8 cellular contexts compared by ENCODE assay signal in genomic region chr3:39126532-39127071, GRCh38. TPM values are rescaled to one million over a fixed set of nuclear protein-coding genes. Genes with fewer than 3 reads are reported as not detected.
DNase-seq lines count a peak whose midpoint lies in the region; ATAC-seq and TF ChIP-seq lines count a peak whose summit lies in the region.

No MANE protein-coding gene starts in this region.

- H3K27me3 Mint-ChIP-seq in mesothelial cell of epicardium (ENCODE audit: low read depth): no peaks in the 10 kb centered on the region

- peak; percentile 80 for TF ChIP-seq CTCF in AG04450 (IDR thresholded peaks at IDR 0.05; ENCODE audit: low read depth, low read length)
- TF ChIP-seq CTCF in GM10248 (IDR thresholded peaks at IDR 0.05; ENCODE audit: control extremely low read depth, extremely low read depth, low read depth, missing control alignments): peak; percentile 42
- TF ChIP-seq CTCF in PC-9 (conservative IDR thresholded peaks at IDR 0.05): peak; percentile 53
- no peak for TF ChIP-seq CTCF in mesothelial cell of epicardium (IDR thresholded peaks at IDR 0.05; ENCODE audit: unreplicated experiment)

- no peaks in the 10 kb centered on the region for H3K79me2 ChIP-seq in PC-9 (ENCODE audit: low read depth)

- H3K4me3 ChIP-seq in AG04450 (ENCODE audit: low read depth, low read length) (no peak overlapping the region), PC-9 (no peak overlapping the region)

- ATAC-seq in GM18511 (IDR thresholded peaks at IDR 0.05; ENCODE audit: unreplicated experiment): no peak

- peak overlapping the region; percentile 99 for H3K27ac Mint-ChIP-seq in mesothelial cell of epicardium

- H4K20me1 ChIP-seq in PC-9 (ENCODE audit: insufficient read depth): no peaks in the 10 kb centered on the region

- POLR2A ChIA-PET in AG04450 (lab: Yijun Ruan, JAX): interaction anchor here (0.7 to 1.1 kb wide), 5 partner anchors 9 to 1006 kb away, joined by 3 to 7 read pairs (median 4); no protein-coding TSS in a partner anchor
- POLR2A ChIA-PET in GM10248 (lab: Yijun Ruan, JAX): interaction anchor here (0.6 to 1.9 kb wide), 4 partner anchors 11 to 177 kb away, joined by 3 to 10 read pairs (median 4); no protein-coding TSS in a partner anchor
- POLR2A ChIA-PET in PC-9 (lab: Charles Lee; ENCODE audit: unreplicated experiment): interaction anchor here (0.6 to 1.1 kb wide), 5 partner anchors 14 to 259 kb away, joined by 3 to 14 read pairs (median 6); no protein-coding TSS in a partner anchor

- H3K27me3 ChIP-seq in AG04450 (ENCODE audit: control insufficient read depth, insufficient read depth, low read length) (no peaks in the 10 kb centered on the region), PC-9 (ENCODE audit: insufficient read depth, low read depth) (no peaks in the 10 kb centered on the region)

- H3K9me3 ChIP-seq in AG04450 (ENCODE audit: control insufficient read depth, insufficient read depth, low read length): no peaks in the 10 kb centered on the region
- H3K9me3 ChIP-seq in PC-9 (ENCODE audit: insufficient read depth, low read depth): no peaks in the 10 kb centered on the region

- peaks cover 50% of the 10 kb centered on the region for H3K4me1 Mint-ChIP-seq in mesothelial cell of epicardium

- peaks cover 26% of the 10 kb centered on the region for H3F3A ChIP-seq in PC-9 (ENCODE audit: insufficient read depth, low read depth)

- no peaks in the 10 kb centered on the region for H3K36me3 ChIP-seq in PC-9 (ENCODE audit: low read depth)

- intact Hi-C loops in PC-9 (cut with micrococcal nuclease; ENCODE audit: unreplicated experiment): loop anchor here (1.0 kb wide), 3 partner anchors 25 to 63 kb away; no protein-coding TSS in a partner anchor

- CTCF ChIA-PET in AG04450 (lab: Charles Lee): interaction anchor here (0.6 to 12.0 kb wide), 33 partner anchors 8 to 321 kb away, joined by 3 to 446 read pairs (median 4); partner anchors contain the start of genes CX3CR1, GORASP1, TTC21A and XIRP1
- CTCF ChIA-PET in GM10248 (lab: Yijun Ruan, JAX): interaction anchor here (0.7 to 18.6 kb wide), 25 partner anchors 9 to 372 kb away, joined by 3 to 178 read pairs (median 5); partner anchors contain the start of gene XIRP1
- CTCF ChIA-PET in PC-9 (lab: Charles Lee): interaction anchor here (0.6 to 3.8 kb wide), 7 partner anchors 19 to 162 kb away, joined by 3 to 30 read pairs (median 5); partner anchors contain the start of genes GORASP1 and TTC21A

- H3K27ac ChIP-seq in AG04450 (ENCODE audit: low read depth, low read length): no peak overlapping the region
- H3K27ac ChIP-seq in PC-9: peak overlapping the region; percentile 68

- no peak overlapping the region for H3K4me3 Mint-ChIP-seq in mesothelial cell of epicardium

- no TSS peak for BruUV-seq in PC-9 (replicated peaks; lab: Mats Ljungman, UMichigan)

- DNase-seq in AG04450 (ENCODE audit: low read depth, low spot score): no peak
- DNase-seq in GM10248 (ENCODE audit: extremely low spot score): no peak
- DNase-seq in PC-9: peak in 1 of 2 experiments; percentile 29
- peak; percentile 58 to 81 for DNase-seq in dermis microvascular lymphatic vessel endothelial cell (ENCODE audit: low read depth in 2 of 2)
- no peak for DNase-seq in mesothelial cell of epicardium (ENCODE audit: low spot score in 2 of 2, unreplicated experiment in 2 of 2)
- DNase-seq in retina: no peak
- DNase-seq in ureter (ENCODE audit: low spot score): no peak

- H3K36me3 Mint-ChIP-seq in mesothelial cell of epicardium: peaks cover 1% of the 10 kb centered on the region

- H3K4me1 ChIP-seq in PC-9 (replicated peaks; ENCODE audit: insufficient read depth): peaks cover 41% of the 10 kb centered on the region

- no peak overlapping the region for H2AFZ ChIP-seq in PC-9

- no peaks in the 10 kb centered on the region for H3K9me2 ChIP-seq in PC-9 (ENCODE audit: insufficient read depth)

- H3K9me3 Mint-ChIP-seq in mesothelial cell of epicardium: no peaks in the 10 kb centered on the region

- H3K4me2 ChIP-seq in PC-9: peak overlapping the region; percentile 56

RNA-seq across cellular contexts. Expression of gene TTC21A, which starts 19.1 kb away (rescaled TPM):
- polyA plus RNA-seq in AG04450 (2011; rRNA removed): 1.6 and 2.8 TPM in 2 replicates
- 3.0 and 4.2 TPM in 2 replicates for polyA minus RNA-seq in AG04450 (2011; rRNA and poly(A)+ RNA removed)
- 9.0 and 9.5 TPM in 2 replicates for total RNA-seq in PC-9 (2021)
- 0.90 and 3.2 TPM in 2 replicates for total RNA-seq in dermis microvascular lymphatic vessel endothelial cell
- total RNA-seq in mesothelial cell of epicardium: 10.2 to 12.7 TPM (median 12.3 TPM) in 3 replicates
- 19.7 TPM for total RNA-seq in ureter

RNA-seq across cellular contexts. Expression of gene GORASP1, which starts 19.2 kb away (rescaled TPM):
- 43.7 and 47.6 TPM in 2 replicates for polyA plus RNA-seq in AG04450 (2011; rRNA removed)
- 45.7 and 60.5 TPM in 2 replicates for polyA minus RNA-seq in AG04450 (2011; rRNA and poly(A)+ RNA removed)
- total RNA-seq in PC-9 (2021) (43.4 and 44.4 TPM in 2 replicates), dermis microvascular lymphatic vessel endothelial cell (22.2 and 34.9 TPM in 2 replicates), mesothelial cell of epicardium (70.8 to 71.5 TPM (median 71.1 TPM) in 3 replicates), ureter (92.2 TPM)

RNA-seq across cellular contexts. Expression of gene CSRNP1, which starts 26.8 kb away (rescaled TPM):
- polyA plus RNA-seq in AG04450 (2011; rRNA removed): 5.9 and 6.8 TPM in 2 replicates
- 12.4 and 17.8 TPM in 2 replicates for polyA minus RNA-seq in AG04450 (2011; rRNA and poly(A)+ RNA removed)
- total RNA-seq in PC-9 (2021) (9.2 and 10.3 TPM in 2 replicates), dermis microvascular lymphatic vessel endothelial cell (6.3 and 11.1 TPM in 2 replicates), mesothelial cell of epicardium (42.7 to 44.7 TPM (median 43.9 TPM) in 3 replicates), ureter (32.1 TPM)

Comparison
In these comparisons a context has a peak if more than half of its experiments do, and no peak if none do; other contexts are left out.
1. DNase-seq: peak in dermis microvascular lymphatic vessel endothelial cell (2 of 2); none in AG04450 (single experiment), GM10248 (single experiment), mesothelial cell of epicardium (0 of 2), retina (single experiment) and ureter (single experiment).